Comparison of ENCODE assay signal across 2 cellular contexts in genomic region chr5:134046801-134047707, GRCh38.
TF ChIP-seq lines count a peak whose summit lies in the region.

No MANE protein-coding gene starts in this region.

TF ChIP-seq in HepG2, 621 proteins besides CTCF, POLR2A, EP300 and RAD21 (continues in another document):
- peak; percentile 51; the same call in 1 of the 2 replicates for TF ChIP-seq SIX1 (CRISPR knock-in tag; IDR thresholded peaks at IDR 0.05; ENCODE audit: borderline replicate concordance)
- TF ChIP-seq ZNF776 (CRISPR knock-in tag; IDR thresholded peaks at IDR 0.05), result 0 out of 2 replicates have a peak, but pooled peaks have one; percentile 23
- TF ChIP-seq ZNF331 (CRISPR knock-in tag; IDR thresholded peaks at IDR 0.05), result no peak; the same call in 1 of the 2 replicates
- TF ChIP-seq EHMT2 (IDR thresholded peaks at IDR 0.05; ENCODE audit: borderline replicate concordance, low read depth, low read length), result 0 out of 2 replicates have a peak, but pooled peaks have one; percentile 22
- TF ChIP-seq TFAP4 (IDR thresholded peaks at IDR 0.05; ENCODE audit: borderline replicate concordance, low read depth), result peak; percentile 40; the same call in 1 of the 2 replicates
- TF ChIP-seq PHF20 (CRISPR knock-in tag; IDR thresholded peaks at IDR 0.05), result no peak
- no peak for TF ChIP-seq MBD4 (IDR thresholded peaks at IDR 0.05; ENCODE audit: borderline replicate concordance, low read length)
- no peak for TF ChIP-seq ATF7-NPFF (CRISPR knock-in tag; IDR thresholded peaks at IDR 0.05; ENCODE audit: low read depth)
- no peak for TF ChIP-seq SUZ12 (IDR thresholded peaks at IDR 0.05; ENCODE audit: low read depth, low read length)
- peak; percentile 97 for TF ChIP-seq ZMYM3 (CRISPR knock-in tag; IDR thresholded peaks at IDR 0.05)
- TF ChIP-seq ZNF792 (CRISPR knock-in tag; IDR thresholded peaks at IDR 0.05), result no peak
- TF ChIP-seq ZNF775 (CRISPR knock-in tag; IDR thresholded peaks at IDR 0.05; ENCODE audit: borderline replicate concordance), result peak; percentile 69; the same call in 1 of the 2 replicates
- no peak for TF ChIP-seq RBAK (CRISPR knock-in tag; IDR thresholded peaks at IDR 0.05)
- peak; percentile 48; the same call in 1 of the 2 replicates for TF ChIP-seq ZBTB4 (CRISPR knock-in tag; IDR thresholded peaks at IDR 0.05; ENCODE audit: borderline replicate concordance)
- TF ChIP-seq ZGPAT (CRISPR knock-in tag; IDR thresholded peaks at IDR 0.05), result peak; percentile 52; the same call in 1 of the 2 replicates
- peak; percentile 66 for TF ChIP-seq SALL1 (CRISPR knock-in tag; IDR thresholded peaks at IDR 0.05)
- TF ChIP-seq HNF1B (CRISPR knock-in tag; IDR thresholded peaks at IDR 0.05), result peak; percentile 67; the same call in 1 of the 2 replicates
- TF ChIP-seq PTBP1 (IDR thresholded peaks at IDR 0.05; ENCODE audit: low read depth, low read length, poor library complexity, severe bottlenecking), result no peak
- peak; percentile 97 for TF ChIP-seq NCOA2 (CRISPR knock-in tag; IDR thresholded peaks at IDR 0.05)
- peak; percentile 90 for TF ChIP-seq HNRNPL (IDR thresholded peaks at IDR 0.05; ENCODE audit: low read depth, low read length)
- peak; percentile 100 for TF ChIP-seq ZFP1 (CRISPR knock-in tag; IDR thresholded peaks at IDR 0.05)
- TF ChIP-seq PPARG (CRISPR knock-in tag; conservative IDR thresholded peaks at IDR 0.05), result peak; percentile 86
- TF ChIP-seq CBFB (CRISPR knock-in tag; IDR thresholded peaks at IDR 0.05), result 0 out of 2 replicates have a peak, but pooled peaks have one; percentile 18
- peak; percentile 33; the same call in 1 of the 2 replicates for TF ChIP-seq HDAC1 (CRISPR knock-in tag; IDR thresholded peaks at IDR 0.05)
- no peak for TF ChIP-seq RBFOX2 (IDR thresholded peaks at IDR 0.05; ENCODE audit: low read depth, low read length)
- TF ChIP-seq ZNF496 (CRISPR knock-in tag; IDR thresholded peaks at IDR 0.05; ENCODE audit: insufficient replicate concordance), result no peak
- TF ChIP-seq MYNN (CRISPR knock-in tag; IDR thresholded peaks at IDR 0.05; ENCODE audit: low read depth), result no peak
- TF ChIP-seq RXRA (CRISPR knock-in tag; IDR thresholded peaks at IDR 0.05), result peak; percentile 95
- no peak for TF ChIP-seq CEBPB (IDR thresholded peaks at IDR 0.05; ENCODE audit: borderline replicate concordance, low read depth, low read length)

TF ChIP-seq in GM12878, 131 proteins besides CTCF, POLR2A, EP300 and RAD21:
- TF ChIP-seq NR2F1 (conservative IDR thresholded peaks at IDR 0.05), result peak; percentile 73
- TF ChIP-seq SUPT20H (IDR thresholded peaks at IDR 0.05; ENCODE audit: borderline replicate concordance, control insufficient read depth, low read depth, low read length), result no peak
- TF ChIP-seq IKZF1 (conservative IDR thresholded peaks at IDR 0.05), result 0 out of 2 replicates have a peak, but pooled peaks have one; percentile 19
